33 cellular contexts compared by ENCODE assay signal in the genomic region with DNA sequence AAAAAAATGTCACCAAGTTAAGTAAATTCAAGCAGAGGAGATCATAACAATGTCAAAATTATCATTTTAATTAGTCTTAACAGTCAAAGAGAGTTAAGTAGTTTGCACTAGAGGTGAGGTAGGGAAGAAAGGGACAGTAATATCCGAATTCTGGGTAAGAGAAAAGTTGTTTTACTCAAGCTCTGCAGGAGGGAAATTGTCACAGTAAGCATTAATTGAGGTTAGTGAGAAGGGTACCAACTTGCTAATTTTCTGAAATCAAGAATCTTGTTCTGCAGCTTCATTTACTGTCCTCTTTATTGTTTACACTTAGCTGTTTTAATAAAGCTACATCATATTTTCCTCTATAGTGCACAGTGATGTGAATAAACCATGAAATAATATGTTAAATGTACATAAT. TPM values are rescaled to one million over a fixed set of nuclear protein-coding genes. Genes with fewer than 3 reads are reported as not detected.
"Had no signal": no experiment of that assay in that cellular context is flagged by ENCODE, and none has a peak within 500 bp of the region (broad histone marks: within the 10 kb centered on the region; RNA-seq: fewer than 3 reads in every experiment).

No MANE protein-coding gene starts in this region.

- ATAC-seq: natural killer cell; psoas muscle; right cardiac atrium; sciatic nerve; stimulated activated memory B cell treated with anti-CD40 and anti-IgM and Interleukin-4, amounts not matched to agents 10 μg/mL and 1 μg/mL and 100 μg/mL, for 72 hours; stimulated activated naive CD8-positive, alpha-beta T cell treated with anti-CD3 and anti-CD28 coated beads, Interleukin-15, amount 100 ng/mL, for 72 hours; stimulated activated naive CD8-positive, alpha-beta T cell treated with anti-CD3 and anti-CD28 coated beads, Interleukin-15, Interleukin-2, amounts not matched to agents 100 U/mL and 50 U/mL, for 24 hours; upper lobe of right lung had no signal

- H3K9ac ChIP-seq: neural progenitor cell, parathyroid adenoma had no signal

- H3K4me3 ChIP-seq: neural progenitor cell, ovary, psoas muscle, skin epidermis, smooth muscle cell, spleen, suprapubic skin, testis, tibial artery, transverse colon, upper lobe of right lung, uterus had no signal

- H3K4me1 ChIP-seq: parathyroid adenoma, psoas muscle, spleen, suprapubic skin, testis, tibial artery, transverse colon, upper lobe of right lung, uterus had no signal

- H3K9me3 ChIP-seq: ovary, psoas muscle, spleen, suprapubic skin, testis, tibial artery, transverse colon, upper lobe of right lung, uterus had no signal

- H3K36me3 Mint-ChIP-seq: natural killer cell; neural progenitor cell; stimulated activated memory B cell treated with anti-CD40 and anti-IgM and Interleukin-4, amounts not matched to agents 10 μg/mL and 1 μg/mL and 100 μg/mL, for 72 hours; type B pancreatic cell had no signal

- H3K4me1 Mint-ChIP-seq: nephron; neural progenitor cell; stimulated activated memory B cell treated with anti-CD40 and anti-IgM and Interleukin-4, amounts not matched to agents 10 μg/mL and 1 μg/mL and 100 μg/mL, for 72 hours; stimulated activated naive CD8-positive, alpha-beta T cell treated with anti-CD3 and anti-CD28 coated beads, Interleukin-15, amount 100 ng/mL, for 72 hours had no signal

- H3K36me3 ChIP-seq: neural progenitor cell, ovary, spleen, suprapubic skin, tibial artery, transverse colon, upper lobe of right lung, uterus had no signal

- H3K4me3 Mint-ChIP-seq: natural killer cell; nephron; neural progenitor cell; stimulated activated memory B cell treated with anti-CD40 and anti-IgM and Interleukin-4, amounts not matched to agents 10 μg/mL and 1 μg/mL and 100 μg/mL, for 72 hours; stimulated activated naive CD8-positive, alpha-beta T cell treated with anti-CD3 and anti-CD28 coated beads, Interleukin-15, amount 100 ng/mL, for 72 hours; type B pancreatic cell had no signal

- H3K4me2 ChIP-seq: neural progenitor cell, smooth muscle cell had no signal

- H3K27ac Mint-ChIP-seq: natural killer cell; nephron; neural progenitor cell; progenitor cell of endocrine pancreas; stimulated activated memory B cell treated with anti-CD40 and anti-IgM and Interleukin-4, amounts not matched to agents 10 μg/mL and 1 μg/mL and 100 μg/mL, for 72 hours; type B pancreatic cell had no signal

- H3K79me2 ChIP-seq: parathyroid adenoma had no signal

- H3K9me3 Mint-ChIP-seq: natural killer cell; nephron; neural progenitor cell; stimulated activated memory B cell treated with anti-CD40 and anti-IgM and Interleukin-4, amounts not matched to agents 10 μg/mL and 1 μg/mL and 100 μg/mL, for 72 hours; stimulated activated naive CD8-positive, alpha-beta T cell treated with anti-CD3 and anti-CD28 coated beads, Interleukin-15, amount 100 ng/mL, for 72 hours; type B pancreatic cell had no signal

- H2AFZ ChIP-seq: neural progenitor cell, parathyroid adenoma had no signal

- DNase-seq: natural killer cell; occipital lobe; ovary; posterior cingulate gyrus; psoas muscle; right cardiac atrium; spleen; stimulated activated CD4-positive, alpha-beta T cell treated with anti-CD3 and anti-CD28 coated beads, Interleukin-12 subunit alpha, Interleukin-12 subunit beta, amount 100 ng/mL, for 4 hours; stimulated activated CD4-positive, alpha-beta T cell treated with anti-CD3 and anti-CD28 coated beads, Interleukin-1b, Interleukin-23, amount 100 ng/mL, for 48 hours; stimulated activated CD4-positive, alpha-beta T cell treated with anti-CD3 and anti-CD28 coated beads, Interleukin-4, amount 100 ng/mL, for 1 hour; stimulated activated CD4-positive, alpha-beta T cell treated with anti-CD3 and anti-CD28 coated beads, Interleukin-4, amount 100 ng/mL, for 4 hours; stimulated activated CD8-positive, alpha-beta memory T cell treated with anti-CD3 and anti-CD28 coated beads, Interleukin-4, amount 100 ng/mL, for 48 hours; stimulated activated naive CD4-positive, alpha-beta T cell; stimulated activated naive CD8-positive, alpha-beta T cell treated with anti-CD3 and anti-CD28 coated beads, Interleukin-15, amount 100 ng/mL, for 72 hours; stimulated activated naive CD8-positive, alpha-beta T cell treated with anti-CD3 and anti-CD28 coated beads, Interleukin-15, Interleukin-2, amounts not matched to agents 100 U/mL and 50 U/mL, for 24 hours; substantia nigra; testis; tibial artery; transverse colon; upper lobe of right lung; uterus had no signal

- H3K27me3 ChIP-seq: neural progenitor cell, ovary, suprapubic skin, testis, tibial artery had no signal

- H3K27ac ChIP-seq: neural progenitor cell, ovary, parathyroid adenoma, psoas muscle, skin epidermis, spleen, suprapubic skin, testis, tibial artery, transverse colon, upper lobe of right lung, uterus had no signal

RNA-seq across cellular contexts. Expression of a gene that starts 11.0 kb away (rescaled TPM):
- total RNA-seq: osteoblast, psoas muscle, renal cortical epithelial cell, right cardiac atrium, sciatic nerve, smooth muscle cell, suprapubic skin had no signal
- polyA plus RNA-seq: ovary, right cardiac atrium, smooth muscle cell had no signal
